8 cellular contexts compared by ENCODE assay signal in genomic region chr12:113185180-113186032, GRCh38. TPM values are rescaled to one million over a fixed set of nuclear protein-coding genes. Genes with fewer than 3 reads are reported as not detected.
DNase-seq lines count a peak whose midpoint lies in the region; ATAC-seq and TF ChIP-seq lines count a peak whose summit lies in the region.

Gene DDX54, minus strand, starts transcription at chr12:113185478. Its CDS starts 27 bp downstream, at chr12:113185451.
Gene RITA1, plus strand, starts transcription at chr12:113185721. Its CDS starts 1,026 bp downstream, at chr12:113186747.

- POLR2A ChIA-PET in Panc1 (lab: Charles Lee), result interaction anchor here (0.6 to 0.7 kb wide), 3 partner anchors 20 to 178 kb away, joined by 3 to 8 read pairs (median 5); no protein-coding TSS in a partner anchor

- TF ChIP-seq CTCF in Panc1 (IDR thresholded peaks at IDR 0.05) (no peak), esophagus muscularis mucosa (IDR thresholded peaks at IDR 0.05) (no peak)

- peaks cover 14% of the 10 kb centered on the region for H3K36me3 ChIP-seq in Panc1 (ENCODE audit: control insufficient read depth, insufficient read depth, low read length)
- H3K36me3 ChIP-seq in esophagus muscularis mucosa, result peaks cover 7 to 34% (median 19%) of the 10 kb centered on the region in 4 donors

- no peak for TF ChIP-seq EP300 in esophagus muscularis mucosa (IDR thresholded peaks at IDR 0.05)

- H3K27me3 ChIP-seq in Panc1 (ENCODE audit: control insufficient read depth, insufficient read depth, low read length) (no peaks in the 10 kb centered on the region), esophagus muscularis mucosa (no peaks in the 10 kb centered on the region)

- H3K4me3 ChIP-seq in Panc1 (ENCODE audit: low read depth in 2 of 2, low read length in 2 of 2) (peak within 1 kb of the TSS; percentile 78 to 84), esophagus muscularis mucosa (peak within 1 kb of the TSS; percentile 67 to 98 (median 92))

- TF ChIP-seq POLR2A in esophagus muscularis mucosa (IDR thresholded peaks at IDR 0.05; ENCODE audit: low read depth), result no peak

- CTCF ChIA-PET in Panc1 (lab: Charles Lee), result interaction anchor here (0.6 to 0.9 kb wide), 2 partner anchors 42 to 276 kb away, joined by 3 to 4 read pairs; no protein-coding TSS in a partner anchor

- H3K4me1 ChIP-seq in Panc1 (ENCODE audit: control insufficient read depth, insufficient read depth, low read length) (peaks cover 15% of the 10 kb centered on the region), esophagus muscularis mucosa (peaks cover 23 to 41% (median 36%) of the 10 kb centered on the region in 4 donors)

- in situ Hi-C loops in Panc1 (cut with HindIII; ENCODE audit: low pct_unique_long_range_greater_than_20kb, low sequenced_read_pairs), result no loop called here

- intact Hi-C loops in Panc1 (cut with micrococcal nuclease; ENCODE audit: unreplicated experiment), result no loop called here
- intact Hi-C loops in esophagus muscularis mucosa (cut with DNase I), result loop anchor here (2.0 kb wide), 1 partner anchor 35 kb away; the partner anchor contains the start of gene TPCN1

- H3K9me3 ChIP-seq in Panc1 (ENCODE audit: control insufficient read depth, insufficient read depth, low read depth, low read length) (no peaks in the 10 kb centered on the region), esophagus muscularis mucosa (no peaks in the 10 kb centered on the region)

- DNase-seq in DMS 273 (lab: John Stamatoyannopoulos, UW; ENCODE audit: unreplicated experiment) (peak; percentile 87), HUDEP-2 (lab: John Stamatoyannopoulos, UW; ENCODE audit: unreplicated experiment in 76 of 76) (peak in 72 of 76 experiments; percentile 20 to 96 (median 71)), Panc1 (ENCODE audit: low read depth, low spot score) (no peak), esophagus muscularis mucosa (ENCODE audit: extremely low spot score) (peak; percentile 94), myocyte (ENCODE audit: low read depth) (peak; percentile 77)
- peak; percentile 90 for DNase-seq in activated T-cell treated with anti-CD3 and anti-CD28 coated beads, Interleukin-2, amount 50 U/mL, for 48 hours
- peak; percentile 56 to 75 for DNase-seq in stimulated activated CD8-positive, alpha-beta memory T cell treated with anti-CD3 and anti-CD28 coated beads, Interleukin-7, amount 100 ng/mL, for 4 hours (ENCODE audit: low read depth in 2 of 2)

- 0% methylated on average over 10 of the region's 89 CpGs for WGBS in esophagus muscularis mucosa

- peak; percentile 46 for ATAC-seq in GM21381 (IDR thresholded peaks at IDR 0.05; ENCODE audit: unreplicated experiment)
- ATAC-seq in Panc1, result peak; percentile 80

- no TSS peak for BruUV-seq in Panc1 (replicated peaks; lab: Mats Ljungman, UMichigan)

- H3K27ac ChIP-seq in Panc1 (ENCODE audit: low read length) (peak within 1 kb of the TSS; percentile 77), esophagus muscularis mucosa (replicated peaks in 1 of 4) (peak within 1 kb of the TSS; percentile 91 to 98 (median 95))

RNA-seq across cellular contexts. Expression of gene DDX54, which starts in this region (rescaled TPM):
- total RNA-seq in Panc1 (2021; ENCODE audit: unreplicated experiment) (101 TPM), esophagus muscularis mucosa (10 to 100 TPM; 29.1 to 59.6 (median 52.7) TPM), myocyte (78.5 and 80.3 TPM in 2 replicates)
- polyA plus RNA-seq in Panc1 (2012; ENCODE audit: insufficient read length), result 156 TPM
- 39.6 TPM for polyA plus RNA-seq in myocyte (2012)

RNA-seq across cellular contexts. Expression of gene RITA1, which starts in this region (rescaled TPM):
- 41.0 TPM for total RNA-seq in Panc1 (2021; ENCODE audit: unreplicated experiment)
- polyA plus RNA-seq in Panc1 (2012; ENCODE audit: insufficient read length), result 45.7 TPM
- total RNA-seq in esophagus muscularis mucosa, result 10 to 100 TPM; 12.3 to 21.4 (median 16.2) TPM
- total RNA-seq in myocyte, result 43.7 and 65.3 TPM in 2 replicates
- 24.9 TPM for polyA plus RNA-seq in myocyte (2012)
